8 cellular contexts compared by ENCODE assay signal in genomic region chr19:2703077-2703437, GRCh38. TPM values are rescaled to one million over a fixed set of nuclear protein-coding genes. Genes with fewer than 3 reads are reported as not detected.
DNase-seq lines count a peak whose midpoint lies in the region; ATAC-seq and TF ChIP-seq lines count a peak whose summit lies in the region.

No MANE protein-coding gene starts in this region.

- H3K79me1 ChIP-seq in IMR-90 (ENCODE audit: low read depth in 1 of 2, low read length in 2 of 2), result no peaks in the 10 kb centered on the region

- no peaks in the 10 kb centered on the region for H3K9me3 ChIP-seq in BLaER1
- H3K9me3 ChIP-seq in IMR-90 (ENCODE audit: control insufficient read depth, insufficient read depth, low read length), result no peaks in the 10 kb centered on the region
- H3K9me3 ChIP-seq in endocrine pancreas (ENCODE audit: control insufficient read depth, low read length), result no peaks in the 10 kb centered on the region
- H3K9me3 ChIP-seq in parathyroid adenoma (ENCODE audit: control insufficient read depth, low read length), result no peaks in the 10 kb centered on the region
- H3K9me3 ChIP-seq in Karpas-422 (ENCODE audit: low read length), result no peaks in the 10 kb centered on the region
- H3K9me3 ChIP-seq in uterus, result no peaks in the 10 kb centered on the region

- H3K18ac ChIP-seq in IMR-90 (ENCODE audit: low read depth, low read length), result no peak overlapping the region

- H3K14ac ChIP-seq in IMR-90 (replicated peaks; ENCODE audit: low read depth, low read length), result no peak overlapping the region

- TF ChIP-seq CTCF in IMR-90 (conservative IDR thresholded peaks at IDR 0.05; ENCODE audit: low read depth, low read length), result no peak
- no peak for TF ChIP-seq CTCF in parathyroid adenoma (IDR thresholded peaks at IDR 0.05)
- no peak for TF ChIP-seq CTCF in uterus (IDR thresholded peaks at IDR 0.05)

- DNase-seq in IMR-90 (no peak), Karpas-422 (no peak), uterus (no peak), NCI-H69 (lab: John Stamatoyannopoulos, UW) (no peak)
- DNase-seq in stimulated activated CD4-positive, alpha-beta T cell treated with anti-CD3 and anti-CD28 coated beads, Interleukin-2, amount 100 ng/mL, for 24 hours, result no peak

- in situ Hi-C loops in IMR-90 (cut with MboI; ENCODE audit: low sequenced_read_pairs), result no loop called here

- H4K5ac ChIP-seq in IMR-90 (ENCODE audit: low read depth, low read length), result no peak overlapping the region

- H2BK120ac ChIP-seq in IMR-90 (ENCODE audit: low read depth, low read length), result no peak overlapping the region

- dilution Hi-C loops in IMR-90 (cut with HindIII; ENCODE audit: low sequenced_read_pairs, unreplicated experiment), result no loop called here

- no peak overlapping the region for H2AK5ac ChIP-seq in IMR-90 (ENCODE audit: low read depth, low read length)

- no CpG with 5 or more reads among the region's 5 CpGs for WGBS in IMR-90 (ENCODE audit: extremely low coverage in 2 of 2, insufficient read length in 1 of 2), 2 experiments

- H3K79me2 ChIP-seq in parathyroid adenoma (no peaks in the 10 kb centered on the region), Karpas-422 (ENCODE audit: low read length) (no peaks in the 10 kb centered on the region)

- H2BK20ac ChIP-seq in IMR-90 (ENCODE audit: low read depth, low read length), result no peak overlapping the region

- no peak overlapping the region for H3K56ac ChIP-seq in IMR-90 (ENCODE audit: extremely low read depth, insufficient read depth, low read length)

- H3K9ac ChIP-seq in BLaER1 (no peak overlapping the region), IMR-90 (ENCODE audit: low read depth, low read length) (no peak overlapping the region), endocrine pancreas (ENCODE audit: control insufficient read depth, insufficient read depth, low read length) (peak overlapping the region; percentile 33), parathyroid adenoma (no peak overlapping the region), Karpas-422 (ENCODE audit: low read length) (no peak overlapping the region)

- H3K4ac ChIP-seq in IMR-90 (ENCODE audit: low read depth, low read length), result no peak overlapping the region

- H3K9me1 ChIP-seq in IMR-90 (ENCODE audit: insufficient read depth, low read length), result no peaks in the 10 kb centered on the region

- BruUV-seq in IMR-90 (replicated peaks; lab: Mats Ljungman, UMichigan), result no TSS peak

- intact Hi-C loops in IMR-90 (cut with micrococcal nuclease) (no loop called here), uterus (cut with DNase I; ENCODE audit: low total_unique reads) (no loop called here)

- no peak overlapping the region for H2AK9ac ChIP-seq in IMR-90 (replicated peaks; ENCODE audit: low read depth, low read length, poor library complexity)

- H3K4me1 ChIP-seq in BLaER1 (peaks cover 44% of the 10 kb centered on the region), IMR-90 (ENCODE audit: control insufficient read depth, insufficient read depth, low read length) (no peaks in the 10 kb centered on the region), endocrine pancreas (ENCODE audit: control insufficient read depth, insufficient read depth, low read length) (no peaks in the 10 kb centered on the region), parathyroid adenoma (peaks cover 8% of the 10 kb centered on the region), Karpas-422 (ENCODE audit: low read length) (peaks cover 8% of the 10 kb centered on the region), uterus (peaks cover 0 to 8% of the 10 kb centered on the region in 2 donors)

- TF ChIP-seq RAD21 in IMR-90 (IDR thresholded peaks at IDR 0.05; ENCODE audit: low read length), result no peak

- no peak for TF ChIP-seq POLR2A in IMR-90 (IDR thresholded peaks at IDR 0.05; ENCODE audit: low read depth, low read length)
- no peak for TF ChIP-seq POLR2A in uterus (IDR thresholded peaks at IDR 0.05)

- POLR2A ChIA-PET in IMR-90 (lab: Charles Lee; ENCODE audit: unreplicated experiment), result no interaction called here

- H3K4me2 ChIP-seq in BLaER1 (peak overlapping the region; percentile 58), IMR-90 (ENCODE audit: low read depth, low read length) (peak overlapping the region; percentile 78), parathyroid adenoma (ENCODE audit: low read length) (peak overlapping the region; percentile 11), Karpas-422 (ENCODE audit: low read depth, low read length, poor library complexity, severe bottlenecking) (no peak overlapping the region)

- no peak overlapping the region for H2BK15ac ChIP-seq in IMR-90 (ENCODE audit: low read depth, low read length)

- CTCF ChIA-PET in IMR-90 (lab: Yijun Ruan, JAX), result interaction anchor here (0.6 kb wide), 1 partner anchor 26 kb away, joined by 3 read pairs; no protein-coding TSS in a partner anchor

- no peak overlapping the region for H3K4me3 ChIP-seq in BLaER1
- peak overlapping the region; percentile 13; the same call in 1 of the 2 replicates for H3K4me3 ChIP-seq in IMR-90 (ENCODE audit: insufficient read depth, low read depth, low read length)
- no peak overlapping the region for H3K4me3 ChIP-seq in endocrine pancreas (ENCODE audit: control insufficient read depth, insufficient read depth, low read length)
- peak overlapping the region; percentile 38 for H3K4me3 ChIP-seq in parathyroid adenoma (ENCODE audit: low read depth, low read length)
- no peak overlapping the region for H3K4me3 ChIP-seq in Karpas-422 (ENCODE audit: low read length)
- peak overlapping the region in 1 of 2 donors; percentile 47 for H3K4me3 ChIP-seq in uterus

- H3K27ac ChIP-seq in BLaER1 (no peak overlapping the region), IMR-90 (ENCODE audit: insufficient read depth, low read length) (no peak overlapping the region), parathyroid adenoma (peak overlapping the region; percentile 39), Karpas-422 (ENCODE audit: low read length) (no peak overlapping the region), uterus (no peak overlapping the region)

- H3K23ac ChIP-seq in IMR-90 (ENCODE audit: low read depth, low read length), result 0 out of 2 replicates have a peak overlapping the region, but pooled peaks have one; percentile 38

- H4K20me1 ChIP-seq in BLaER1 (no peaks in the 10 kb centered on the region), IMR-90 (ENCODE audit: insufficient read depth, low read length) (no peaks in the 10 kb centered on the region; the same call in 1 of the 2 replicates), Karpas-422 (ENCODE audit: insufficient read depth, low read depth, low read length) (no peaks in the 10 kb centered on the region)

- H4K8ac ChIP-seq in IMR-90 (ENCODE audit: low read depth in 2 of 2, low read length in 2 of 2), result no peak overlapping the region

- H3K36me3 ChIP-seq in BLaER1 (no peaks in the 10 kb centered on the region), IMR-90 (ENCODE audit: control insufficient read depth, insufficient read depth, low read length) (no peaks in the 10 kb centered on the region), endocrine pancreas (ENCODE audit: control insufficient read depth, insufficient read depth, low read length) (no peaks in the 10 kb centered on the region), parathyroid adenoma (ENCODE audit: control insufficient read depth, insufficient read depth, low read length) (no peaks in the 10 kb centered on the region), Karpas-422 (ENCODE audit: insufficient read depth, low read length) (no peaks in the 10 kb centered on the region), uterus (no peaks in the 10 kb centered on the region)

- ATAC-seq in IMR-90 (ENCODE audit: low read depth), result no peak

- no peaks in the 10 kb centered on the region for H3K9me2 ChIP-seq in Karpas-422 (replicated peaks; ENCODE audit: insufficient read depth, low read length)

- peak overlapping the region; percentile 69 for H2AFZ ChIP-seq in IMR-90 (replicated peaks; ENCODE audit: low read length, poor library complexity)
- peak overlapping the region; percentile 15 for H2AFZ ChIP-seq in parathyroid adenoma
- no peak overlapping the region for H2AFZ ChIP-seq in Karpas-422 (ENCODE audit: low read length)

- no peaks in the 10 kb centered on the region for H3K27me3 ChIP-seq in BLaER1
- peaks cover 37% of the 10 kb centered on the region for H3K27me3 ChIP-seq in IMR-90 (ENCODE audit: control insufficient read depth, insufficient read depth, low read length)
- no peaks in the 10 kb centered on the region for H3K27me3 ChIP-seq in endocrine pancreas (ENCODE audit: control insufficient read depth, insufficient read depth, low read length)
- no peaks in the 10 kb centered on the region for H3K27me3 ChIP-seq in parathyroid adenoma (ENCODE audit: control insufficient read depth, insufficient read depth, low read length)
- no peaks in the 10 kb centered on the region for H3K27me3 ChIP-seq in Karpas-422 (ENCODE audit: low read length)
- no peaks in the 10 kb centered on the region for H3K27me3 ChIP-seq in uterus

- H2BK5ac ChIP-seq in IMR-90 (ENCODE audit: low read depth, low read length, poor library complexity, severe bottlenecking), result no peak overlapping the region

- no peak overlapping the region for H4K91ac ChIP-seq in IMR-90 (ENCODE audit: insufficient read depth, low read depth, low read length)

TF ChIP-seq in IMR-90, 13 proteins besides CTCF, POLR2A, EP300 and RAD21 (continues in another document):
- TF ChIP-seq CEBPB (IDR thresholded peaks at IDR 0.05; ENCODE audit: low read depth, low read length), result no peak
- no peak for TF ChIP-seq MXI1 (IDR thresholded peaks at IDR 0.05; ENCODE audit: borderline replicate concordance, low read depth, low read length)
- no peak for TF ChIP-seq RFX5 (IDR thresholded peaks at IDR 0.05; ENCODE audit: low read depth, low read length)
- no peak for TF ChIP-seq MAZ (IDR thresholded peaks at IDR 0.05; ENCODE audit: borderline replicate concordance, low read depth, low read length)

RNA-seq across cellular contexts. Expression of gene GNG7, which starts 0.6 kb away (rescaled TPM):
- total RNA-seq in IMR-90 (2012; rRNA removed) (under 0.01 TPM in 2 replicates), uterus (10 to 100 TPM in 1 of 4 donors, 1 to 10 TPM in 2, under 1 TPM in 1; 0.88 to 11.1 (median 3.2) TPM)
- 0.19 and 0.21 TPM in 2 replicates for polyA plus RNA-seq in IMR-90 (2012; rRNA removed)
- 0.29 and 0.43 TPM in 2 replicates for polyA plus RNA-seq in IMR-90 (2012; cell fraction: cytosol; rRNA removed)
- 0.37 and 0.46 TPM in 2 replicates for polyA plus RNA-seq in IMR-90 (2012; cell fraction: nucleus; rRNA removed; ENCODE audit: low replicate concordance)
- total RNA-seq in Karpas-422 (2014; rRNA removed; shearing (Covaris generic); ENCODE audit: low replicate concordance), result 0.19 and 1.3 TPM in 2 replicates

RNA-seq across cellular contexts. Expression of gene DIRAS1, which starts 18.1 kb away (rescaled TPM):
- total RNA-seq in IMR-90 (2012; rRNA removed) (1.4 and 2.5 TPM in 2 replicates), uterus (10 to 100 TPM in 1 of 4 donors, 1 to 10 TPM in 3; 1.0 to 34.1 (median 4.9) TPM)
- 10.3 and 14.0 TPM in 2 replicates for polyA plus RNA-seq in IMR-90 (2012; rRNA removed)
- polyA plus RNA-seq in IMR-90 (2012; cell fraction: cytosol; rRNA removed), result 5.3 and 12.6 TPM in 2 replicates
- 9.8 and 18.4 TPM in 2 replicates for polyA plus RNA-seq in IMR-90 (2012; cell fraction: nucleus; rRNA removed; ENCODE audit: low replicate concordance)
- not detected in 2 replicates for total RNA-seq in Karpas-422 (2014; rRNA removed; shearing (Covaris generic); ENCODE audit: low replicate concordance)

RNA-seq across cellular contexts. Expression of gene SLC39A3, which starts 36.8 kb away (rescaled TPM):
- 12.4 and 12.8 TPM in 2 replicates for total RNA-seq in IMR-90 (2012; rRNA removed)
- polyA plus RNA-seq in IMR-90 (2012; rRNA removed), result 38.2 and 45.1 TPM in 2 replicates
- 47.7 and 51.5 TPM in 2 replicates for polyA plus RNA-seq in IMR-90 (2012; cell fraction: cytosol; rRNA removed)
- polyA plus RNA-seq in IMR-90 (2012; cell fraction: nucleus; rRNA removed; ENCODE audit: low replicate concordance), result 12.3 and 24.3 TPM in 2 replicates
- total RNA-seq in Karpas-422 (2014; rRNA removed; shearing (Covaris generic); ENCODE audit: low replicate concordance), result 28.6 and 55.3 TPM in 2 replicates
- total RNA-seq in uterus, result 100 to 1,000 TPM in 1 of 4 donors, 10 to 100 TPM in 2, 1 to 10 TPM in 1; 4.7 to 138 (median 28.2) TPM

Comparison
In these comparisons a context has a peak if more than half of its experiments do, and no peak if none do; other contexts are left out.
1. H3K4me3 ChIP-seq: peak in IMR-90 (single experiment) and parathyroid adenoma (single experiment); none in BLaER1 (single experiment), endocrine pancreas (single experiment) and Karpas-422 (single experiment).